In genomic region chr14:104766256-104766862, GRCh38 we compare ENCODE assay signal across 23 cellular contexts. TPM values are rescaled to one million over a fixed set of nuclear protein-coding genes. Genes with fewer than 3 reads are reported as not detected.
A peak's percentile ranks its signal among the peaks of the same experiment; 100 is the strongest.
DNase-seq lines count a peak whose midpoint lies in the region; ATAC-seq, FAIRE-seq and TF ChIP-seq lines count a peak whose summit lies in the region.
"Had no signal": no experiment of that assay in that cellular context is flagged by ENCODE, and none has a peak within 500 bp of the region (broad histone marks: within the 10 kb centered on the region; RNA-seq: fewer than 3 reads in every experiment).

No MANE protein-coding gene starts in this region.

- H3K36me3 Mint-ChIP-seq in activated naive CD4-positive, alpha-beta T cell treated with anti-CD3 and anti-CD28 coated beads, Interleukin-2, amount 50 U/mL, for 24 hours = peaks cover 10% of the 10 kb centered on the region
- peaks cover 19% of the 10 kb centered on the region for H3K36me3 Mint-ChIP-seq in activated naive CD4-positive, alpha-beta T cell treated with anti-CD3 and anti-CD28 coated beads for 36 hours (ENCODE audit: low read depth)
- H3K36me3 Mint-ChIP-seq in nephron progenitor cell (ENCODE audit: low read depth) = peaks cover 68% of the 10 kb centered on the region
- peaks cover 19% of the 10 kb centered on the region for H3K36me3 Mint-ChIP-seq in activated CD8-positive, alpha-beta memory T cell treated with anti-CD3 and anti-CD28 coated beads, Interleukin-2, amount 10 ng/mL, durations not matched to agents 7 days and 5 days

- no peak for TF ChIP-seq RAD21 in K562 (CRISPR knock-in tag; conservative IDR thresholded peaks at IDR 0.05 in 1 of 2, IDR thresholded peaks at IDR 0.05 in 1 of 2)

- H4K20me1 ChIP-seq in K562 (replicated peaks; ENCODE audit: control insufficient read depth, insufficient read depth, low read length) = no peaks in the 10 kb centered on the region

- no peaks in the 10 kb centered on the region for H3K27me3 Mint-ChIP-seq in activated naive CD4-positive, alpha-beta T cell treated with anti-CD3 and anti-CD28 coated beads, Interleukin-2, amount 50 U/mL, for 24 hours
- H3K27me3 Mint-ChIP-seq in activated naive CD4-positive, alpha-beta T cell treated with anti-CD3 and anti-CD28 coated beads for 36 hours (ENCODE audit: low read depth) = no peaks in the 10 kb centered on the region
- peaks cover 3% of the 10 kb centered on the region for H3K27me3 Mint-ChIP-seq in nephron progenitor cell (ENCODE audit: low read depth, poor library complexity)
- H3K27me3 Mint-ChIP-seq in activated CD8-positive, alpha-beta memory T cell treated with anti-CD3 and anti-CD28 coated beads, Interleukin-2, amount 10 ng/mL, durations not matched to agents 7 days and 5 days = no peaks in the 10 kb centered on the region
- H3K27me3 Mint-ChIP-seq: CD8-positive, alpha-beta memory T cell had no signal

- H3K4me1 Mint-ChIP-seq in activated naive CD4-positive, alpha-beta T cell treated with anti-CD3 and anti-CD28 coated beads, Interleukin-2, amount 50 U/mL, for 24 hours = no peaks in the 10 kb centered on the region
- H3K4me1 Mint-ChIP-seq in activated naive CD4-positive, alpha-beta T cell treated with anti-CD3 and anti-CD28 coated beads for 36 hours (ENCODE audit: low read depth) = peaks cover 7% of the 10 kb centered on the region
- H3K4me1 Mint-ChIP-seq in nephron progenitor cell = peaks cover 25% of the 10 kb centered on the region
- peaks cover 5% of the 10 kb centered on the region for H3K4me1 Mint-ChIP-seq in activated CD8-positive, alpha-beta memory T cell treated with anti-CD3 and anti-CD28 coated beads, Interleukin-2, amount 10 ng/mL, durations not matched to agents 7 days and 5 days

- no peak for FAIRE-seq in K562 (lab: Jason Lieb, UNC)
- FAIRE-seq: A204.1, GM12891, GM18507, H1 had no signal

- H3K9me3 Mint-ChIP-seq in activated naive CD4-positive, alpha-beta T cell treated with anti-CD3 and anti-CD28 coated beads, Interleukin-2, amount 50 U/mL, for 24 hours = no peaks in the 10 kb centered on the region
- H3K9me3 Mint-ChIP-seq in activated naive CD4-positive, alpha-beta T cell treated with anti-CD3 and anti-CD28 coated beads for 36 hours = peaks cover 4% of the 10 kb centered on the region
- H3K9me3 Mint-ChIP-seq in nephron progenitor cell = peaks cover 33% of the 10 kb centered on the region
- H3K9me3 Mint-ChIP-seq in activated CD8-positive, alpha-beta memory T cell treated with anti-CD3 and anti-CD28 coated beads, Interleukin-2, amount 10 ng/mL, durations not matched to agents 7 days and 5 days (ENCODE audit: low read depth) = no peaks in the 10 kb centered on the region

- TF ChIP-seq CTCF in K562 (IDR thresholded peaks at IDR 0.05 in 2 of 3, conservative IDR thresholded peaks at IDR 0.05 in 1 of 3; ENCODE audit: insufficient read depth in 2 of 3, low read depth in 1 of 3, low read length in 3 of 3) (no peak), nephron progenitor cell (IDR thresholded peaks at IDR 0.05) (no peak)

- CTCF ChIA-PET in activated naive CD4-positive, alpha-beta T cell treated with anti-CD3 and anti-CD28 coated beads for 36 hours (lab: Charles Lee) = interaction anchor here (0.6 to 1.6 kb wide), 4 partner anchors 14 to 59 kb away, joined by 3 to 7 read pairs (median 4); no protein-coding TSS in a partner anchor
- CTCF ChIA-PET in K562 (lab: Yijun Ruan, JAX; ENCODE audit: low intra/inter-chr PET ratio) = no interaction called here
- CTCF ChIA-PET in activated CD8-positive, alpha-beta memory T cell treated with anti-CD3 and anti-CD28 coated beads, Interleukin-2, amount 10 ng/mL, durations not matched to agents 7 days and 5 days (lab: Charles Lee) = interaction anchor here (1.0 to 6.3 kb wide), 6 partner anchors 10 to 61 kb away, joined by 3 to 124 read pairs (median 4); partner anchors contain the start of genes SIVA1 and ZBTB42

- H3K4me2 ChIP-seq in K562 (ENCODE audit: insufficient read depth, low read length) = peak overlapping the region; percentile 37; the same call in 1 of the 2 replicates

- in situ Hi-C loops in K562 (cut with MboI) = loop anchor here (5.0 kb wide), 1 partner anchor 56 kb away; no protein-coding TSS in a partner anchor

- H2AFZ ChIP-seq in K562 (ENCODE audit: low read depth, low read length) = no peak overlapping the region

- no TSS peak for BruUV-seq in K562 (replicated peaks; lab: Mats Ljungman, UMichigan)

- no peaks in the 10 kb centered on the region for H3K27me3 ChIP-seq in K562 (ENCODE audit: control insufficient read depth in 2 of 2, insufficient read depth in 2 of 2, low read length in 2 of 2)
- H3K27me3 ChIP-seq: BLaER1 treated with 17β-estradiol and CSF1 and Interleukin-3, amounts not matched to agents 10 nM and 100 nM had no signal

- H3K27ac ChIP-seq in K562 (ENCODE audit: extremely low read depth, low read depth, low read length) = 0 out of 3 replicates have a peak overlapping the region, but pooled peaks have one; percentile 16
- H3K27ac ChIP-seq: BLaER1 treated with 17β-estradiol and CSF1 and Interleukin-3, amounts not matched to agents 10 nM and 100 nM had no signal

- H3K9ac ChIP-seq in K562 (ENCODE audit: insufficient read depth in 1 of 2, low read depth in 2 of 2, low read length in 2 of 2) = no peak overlapping the region; a peak in 1 of 4 replicates

- H3K36me3 ChIP-seq in K562 (ENCODE audit: control insufficient read depth, insufficient read depth, low read length) = peaks cover 15% of the 10 kb centered on the region; the same call in 1 of the 3 replicates

- ATAC-seq in K562 (no peak), HG03457 (IDR thresholded peaks at IDR 0.05; ENCODE audit: unreplicated experiment) (no peak), GM19023 (IDR thresholded peaks at IDR 0.05; ENCODE audit: unreplicated experiment) (no peak)
- ATAC-seq in activated CD8-positive, alpha-beta memory T cell treated with anti-CD3 and anti-CD28 coated beads, Interleukin-2, amount 10 ng/mL, durations not matched to agents 7 days and 5 days = no peak

- H3K79me2 ChIP-seq in K562 (ENCODE audit: control insufficient read depth, insufficient read depth, low read length) = no peaks in the 10 kb centered on the region

- peak overlapping the region; percentile 51 for H3K27ac Mint-ChIP-seq in activated naive CD4-positive, alpha-beta T cell treated with anti-CD3 and anti-CD28 coated beads, Interleukin-2, amount 50 U/mL, for 24 hours
- H3K27ac Mint-ChIP-seq in activated naive CD4-positive, alpha-beta T cell treated with anti-CD3 and anti-CD28 coated beads for 36 hours = no peak overlapping the region
- no peak overlapping the region for H3K27ac Mint-ChIP-seq in nephron progenitor cell
- no peak overlapping the region for H3K27ac Mint-ChIP-seq in activated CD8-positive, alpha-beta memory T cell treated with anti-CD3 and anti-CD28 coated beads, Interleukin-2, amount 10 ng/mL, durations not matched to agents 7 days and 5 days

- H3K4me3 Mint-ChIP-seq in activated naive CD4-positive, alpha-beta T cell treated with anti-CD3 and anti-CD28 coated beads, Interleukin-2, amount 50 U/mL, for 24 hours = no peak overlapping the region
- no peak overlapping the region for H3K4me3 Mint-ChIP-seq in activated naive CD4-positive, alpha-beta T cell treated with anti-CD3 and anti-CD28 coated beads for 36 hours
- H3K4me3 Mint-ChIP-seq in nephron progenitor cell = peak overlapping the region; percentile 54
- no peak overlapping the region for H3K4me3 Mint-ChIP-seq in activated CD8-positive, alpha-beta memory T cell treated with anti-CD3 and anti-CD28 coated beads, Interleukin-2, amount 10 ng/mL, durations not matched to agents 7 days and 5 days
- H3K4me3 Mint-ChIP-seq: CD8-positive, alpha-beta memory T cell had no signal

- intact Hi-C loops in activated naive CD4-positive, alpha-beta T cell treated with anti-CD3 and anti-CD28 coated beads for 36 hours (cut with micrococcal nuclease) = no loop called here
- intact Hi-C loops in K562 (cut with micrococcal nuclease) = loop anchor here (10.0 kb wide), 1 partner anchor 108 kb away; no protein-coding TSS in a partner anchor

- no peak for TF ChIP-seq EP300 in K562 (IDR thresholded peaks at IDR 0.05; ENCODE audit: low read length)

- H3K4me3 ChIP-seq in K562 = no peak overlapping the region
- H3K4me3 ChIP-seq: BLaER1 treated with 17β-estradiol and CSF1 and Interleukin-3, amounts not matched to agents 10 nM and 100 nM had no signal

- no peak for TF ChIP-seq POLR2A in K562 (conservative IDR thresholded peaks at IDR 0.05)

- POLR2A ChIA-PET in K562 (lab: Yijun Ruan, JAX) = interaction anchor here (0.6 to 1.7 kb wide), 4 partner anchors 13 to 33 kb away, joined by 3 to 6 read pairs (median 4); partner anchors contain the start of gene SIVA1

- H3K9me1 ChIP-seq in K562 (ENCODE audit: control insufficient read depth, insufficient read depth, low read length) = no peaks in the 10 kb centered on the region

- peaks cover 4% of the 10 kb centered on the region; the same call in 1 of the 2 replicates for H3K9me3 ChIP-seq in K562 (replicated peaks; ENCODE audit: control insufficient read depth, insufficient read depth, low read depth, low read length)

- WGBS in K562 (ENCODE audit: insufficient coverage, low coverage, missing lambda C conversion rate) = 29% methylated on average over 4 of the region's 4 CpGs

- no peak for DNase-seq in activated naive CD4-positive, alpha-beta T cell treated with anti-CD3 and anti-CD28 coated beads for 36 hours
- DNase-seq in K562 (ENCODE audit: extremely low read depth in 1 of 4, low spot score in 3 of 4) (no peak), nephron progenitor cell (no peak), RKO (ENCODE audit: low spot score) (no peak)
- no peak for DNase-seq in activated CD8-positive, alpha-beta memory T cell treated with anti-CD3 and anti-CD28 coated beads, Interleukin-2, amount 10 ng/mL, durations not matched to agents 7 days and 5 days
- DNase-seq: CD8-positive, alpha-beta memory T cell; DND-41; GF-D8; NCI-H1417; NCI-H1930; NCI-H2171; NCI-H446; NCI-H69; RPMI8226; SIG-M5 had no signal

- H3K4me1 ChIP-seq in K562 (replicated peaks in 1 of 2; ENCODE audit: control insufficient read depth in 2 of 2, insufficient read depth in 2 of 2, low read length in 2 of 2) = peaks cover 6 to 33% of the 10 kb centered on the region in 2 experiments; a peak in 4 of 5 replicates

RNA-seq across cellular contexts. Expression of gene SIVA1, which starts 13.4 kb away (rescaled TPM):
- 10 to 100 TPM; 86.1 to 92.7 TPM for total RNA-seq in activated naive CD4-positive, alpha-beta T cell treated with anti-CD3 and anti-CD28 coated beads for 36 hours
- 12.2 and 40.0 TPM in 2 replicates for total RNA-seq in K562 (2011; cell fraction: chromatin; rRNA removed; ENCODE audit: low replicate concordance)
- 43.4 and 62.2 TPM in 2 replicates for total RNA-seq in K562 (2011; cell fraction: nucleolus; rRNA removed)
- total RNA-seq in K562 (2011; cell fraction: nucleoplasm; rRNA removed) = 31.2 and 34.7 TPM in 2 replicates
- total RNA-seq in K562 (2014; rRNA removed) (186 and 216 TPM in 2 replicates), K562 (2014; rRNA removed; fragmentation: Illumina TruSeq; extraction: Trizol) (4.8 and 6.1 TPM in 2 replicates), K562 (2015; rRNA removed; fragmentation: Illumina TruSeq; extraction: Trizol) (55.9 and 57.8 TPM in 2 replicates), K562 (2021) (111 and 113 TPM in 2 replicates)
- polyA plus RNA-seq in K562 (2011; rRNA removed) (54.2 and 66.2 TPM in 2 replicates), K562 (2014; fragmentation: Illumina TruSeq; extraction: Trizol) (7.8 and 43.9 TPM in 2 replicates), K562 (2014; fragmentation: Nextera tagmentation; extraction: Ambion mirVana) (10 to 100 TPM in 1 of 2 experiments, 1 to 10 TPM in 1; 4.2 to 20.6 TPM), K562 (2014; rRNA removed) (138 and 148 TPM in 2 replicates)
- 115 and 354 TPM in 2 replicates for polyA plus RNA-seq in K562 (2011; cell fraction: cytosol; rRNA removed)
- polyA plus RNA-seq in K562 (2011; cell fraction: nucleus; rRNA removed) = 75.6 and 121 TPM in 2 replicates
- polyA plus RNA-seq in K562 (2012) = 69.5 and 80.9 TPM in 2 replicates
- 6.6 and 10.6 TPM in 2 replicates for polyA minus RNA-seq in K562 (2011; rRNA and poly(A)+ RNA removed)
- polyA minus RNA-seq in K562 (2011; cell fraction: cytosol; rRNA and poly(A)+ RNA removed) = 31.0 and 34.2 TPM in 2 replicates
- polyA minus RNA-seq in K562 (2011; cell fraction: nucleus; rRNA and poly(A)+ RNA removed) = 16.2 and 20.1 TPM in 2 replicates
- 100 to 1,000 TPM; 127 to 140 TPM for total RNA-seq in activated CD8-positive, alpha-beta memory T cell treated with anti-CD3 and anti-CD28 coated beads, Interleukin-2, amount 10 ng/mL, durations not matched to agents 7 days and 5 days

RNA-seq across cellular contexts. Expression of gene AKT1, which starts 29.2 kb away (rescaled TPM):
- total RNA-seq in activated naive CD4-positive, alpha-beta T cell treated with anti-CD3 and anti-CD28 coated beads for 36 hours = 100 to 1,000 TPM; 114 to 115 TPM
- 90.8 and 209 TPM in 2 replicates for total RNA-seq in K562 (2011; cell fraction: chromatin; rRNA removed; ENCODE audit: low replicate concordance)
- 135 and 136 TPM in 2 replicates for total RNA-seq in K562 (2011; cell fraction: nucleolus; rRNA removed)
- 81.8 and 88.4 TPM in 2 replicates for total RNA-seq in K562 (2011; cell fraction: nucleoplasm; rRNA removed)
- total RNA-seq in K562 (2014; rRNA removed) = 80.1 and 91.2 TPM in 2 replicates
- total RNA-seq in K562 (2014; rRNA removed; fragmentation: Illumina TruSeq; extraction: Trizol) = 25.9 and 37.5 TPM in 2 replicates
- 74.5 and 75.1 TPM in 2 replicates for total RNA-seq in K562 (2015; rRNA removed; fragmentation: Illumina TruSeq; extraction: Trizol)
- total RNA-seq in K562 (2021) = 117 and 132 TPM in 2 replicates
- polyA plus RNA-seq in K562 (2011; rRNA removed) = 71.8 and 79.3 TPM in 2 replicates
- 96.5 and 143 TPM in 2 replicates for polyA plus RNA-seq in K562 (2011; cell fraction: cytosol; rRNA removed)
- polyA plus RNA-seq in K562 (2011; cell fraction: nucleus; rRNA removed) = 217 and 312 TPM in 2 replicates
- polyA plus RNA-seq in K562 (2012) = 86.9 and 120 TPM in 2 replicates
- 82.0 and 89.7 TPM in 2 replicates for polyA plus RNA-seq in K562 (2014; fragmentation: Illumina TruSeq; extraction: Trizol)
- 1 to 10 TPM in 1 of 2 experiments, under 1 TPM in 1; 0.49 to 1.3 TPM for polyA plus RNA-seq in K562 (2014; fragmentation: Nextera tagmentation; extraction: Ambion mirVana)
- 106 TPM in 2 replicates for polyA plus RNA-seq in K562 (2014; rRNA removed)
- polyA minus RNA-seq in K562 (2011; rRNA and poly(A)+ RNA removed) = 41.9 and 67.3 TPM in 2 replicates
- 64.3 and 80.4 TPM in 2 replicates for polyA minus RNA-seq in K562 (2011; cell fraction: cytosol; rRNA and poly(A)+ RNA removed)
- 29.8 and 38.1 TPM in 2 replicates for polyA minus RNA-seq in K562 (2011; cell fraction: nucleus; rRNA and poly(A)+ RNA removed)
- total RNA-seq in activated CD8-positive, alpha-beta memory T cell treated with anti-CD3 and anti-CD28 coated beads, Interleukin-2, amount 10 ng/mL, durations not matched to agents 7 days and 5 days = 100 to 1,000 TPM; 178 to 202 TPM

RNA-seq across cellular contexts. Expression of gene ZBTB42, which starts 34.5 kb away (rescaled TPM):
- total RNA-seq in activated naive CD4-positive, alpha-beta T cell treated with anti-CD3 and anti-CD28 coated beads for 36 hours = 1 to 10 TPM; 1.3 to 1.6 TPM
- total RNA-seq in K562 (2011; cell fraction: chromatin; rRNA removed; ENCODE audit: low replicate concordance) = 3.2 and 14.3 TPM in 2 replicates
- total RNA-seq in K562 (2011; cell fraction: nucleolus; rRNA removed) = 17.5 and 19.2 TPM in 2 replicates
- 7.6 and 8.4 TPM in 2 replicates for total RNA-seq in K562 (2011; cell fraction: nucleoplasm; rRNA removed)
- total RNA-seq in K562 (2014; rRNA removed) (5.5 and 7.2 TPM in 2 replicates), K562 (2014; rRNA removed; fragmentation: Illumina TruSeq; extraction: Trizol) (1.4 and 1.5 TPM in 2 replicates), K562 (2015; rRNA removed; fragmentation: Illumina TruSeq; extraction: Trizol) (5.1 TPM in 2 replicates), K562 (2021) (7.4 and 8.5 TPM in 2 replicates)
- polyA plus RNA-seq in K562 (2011; rRNA removed) (2.2 and 2.4 TPM in 2 replicates), K562 (2014; fragmentation: Illumina TruSeq; extraction: Trizol) (2.4 and 4.5 TPM in 2 replicates), K562 (2014; fragmentation: Nextera tagmentation; extraction: Ambion mirVana) (under 1 TPM; 0.03 to 0.08 TPM), K562 (2014; rRNA removed) (2.9 and 3.7 TPM in 2 replicates)
- polyA plus RNA-seq in K562 (2011; cell fraction: cytosol; rRNA removed) = 3.5 and 9.0 TPM in 2 replicates
- polyA plus RNA-seq in K562 (2011; cell fraction: nucleus; rRNA removed) = 3.6 and 6.6 TPM in 2 replicates
- 4.5 and 5.8 TPM in 2 replicates for polyA plus RNA-seq in K562 (2012)
- polyA minus RNA-seq in K562 (2011; rRNA and poly(A)+ RNA removed) = 2.9 and 4.9 TPM in 2 replicates
- polyA minus RNA-seq in K562 (2011; cell fraction: cytosol; rRNA and poly(A)+ RNA removed) = 6.0 and 8.7 TPM in 2 replicates
- 12.0 and 13.1 TPM in 2 replicates for polyA minus RNA-seq in K562 (2011; cell fraction: nucleus; rRNA and poly(A)+ RNA removed)
- 1 to 10 TPM; 4.9 to 5.5 TPM for total RNA-seq in activated CD8-positive, alpha-beta memory T cell treated with anti-CD3 and anti-CD28 coated beads, Interleukin-2, amount 10 ng/mL, durations not matched to agents 7 days and 5 days

RNA-seq across cellular contexts. Expression of gene ADSS1, which starts 42.3 kb away (rescaled TPM):
- 1 to 10 TPM; 5.1 to 5.5 TPM for total RNA-seq in activated naive CD4-positive, alpha-beta T cell treated with anti-CD3 and anti-CD28 coated beads for 36 hours
- 17.1 and 35.0 TPM in 2 replicates for total RNA-seq in K562 (2011; cell fraction: chromatin; rRNA removed; ENCODE audit: low replicate concordance)
- total RNA-seq in K562 (2011; cell fraction: nucleolus; rRNA removed) = 12.5 and 17.5 TPM in 2 replicates
- total RNA-seq in K562 (2011; cell fraction: nucleoplasm; rRNA removed) = 16.8 and 20.0 TPM in 2 replicates
- total RNA-seq in K562 (2014; rRNA removed) (4.4 and 5.9 TPM in 2 replicates), K562 (2014; rRNA removed; fragmentation: Illumina TruSeq; extraction: Trizol) (2.0 and 2.2 TPM in 2 replicates), K562 (2015; rRNA removed; fragmentation: Illumina TruSeq; extraction: Trizol) (3.5 and 3.6 TPM in 2 replicates), K562 (2021) (4.2 and 4.9 TPM in 2 replicates)
- polyA plus RNA-seq in K562 (2011; rRNA removed) (4.2 and 5.2 TPM in 2 replicates), K562 (2014; fragmentation: Illumina TruSeq; extraction: Trizol) (3.9 and 4.3 TPM in 2 replicates), K562 (2014; fragmentation: Nextera tagmentation; extraction: Ambion mirVana) (under 1 TPM; 0.53 to 0.74 TPM), K562 (2014; rRNA removed) (3.6 and 5.3 TPM in 2 replicates)
- 2.7 and 4.0 TPM in 2 replicates for polyA plus RNA-seq in K562 (2011; cell fraction: cytosol; rRNA removed)
- 39.1 and 54.9 TPM in 2 replicates for polyA plus RNA-seq in K562 (2011; cell fraction: nucleus; rRNA removed)
- polyA plus RNA-seq in K562 (2012) = 6.0 and 16.4 TPM in 2 replicates
- polyA minus RNA-seq in K562 (2011; rRNA and poly(A)+ RNA removed) = 2.6 and 2.7 TPM in 2 replicates
- polyA minus RNA-seq in K562 (2011; cell fraction: cytosol; rRNA and poly(A)+ RNA removed) = 1.3 and 1.6 TPM in 2 replicates
- 6.4 and 9.8 TPM in 2 replicates for polyA minus RNA-seq in K562 (2011; cell fraction: nucleus; rRNA and poly(A)+ RNA removed)
- total RNA-seq in activated CD8-positive, alpha-beta memory T cell treated with anti-CD3 and anti-CD28 coated beads, Interleukin-2, amount 10 ng/mL, durations not matched to agents 7 days and 5 days = 1 to 10 TPM; 2.5 to 3.5 TPM
